ENCODE assay signal across 35 cellular contexts in genomic region chr2:128390256-128390990, GRCh38.
DNase-seq lines count a peak whose midpoint lies in the region; ATAC-seq, FAIRE-seq and TF ChIP-seq lines count a peak whose summit lies in the region.
"Had no signal": no experiment of that assay in that cellular context is flagged by ENCODE, and none has a peak within 500 bp of the region (broad histone marks: within the 10 kb centered on the region; RNA-seq: fewer than 3 reads in every experiment).

No MANE protein-coding gene starts in this region.

- no peak for FAIRE-seq in H1 (lab: Jason Lieb, UNC)
- FAIRE-seq: astrocyte, islet of Langerhans, TTC549 had no signal

- H4K8ac ChIP-seq in H1 (ENCODE audit: extremely low read depth, insufficient read depth, low read length) = no peak overlapping the region

- H3K27me3 ChIP-seq in breast epithelium = no peaks in the 10 kb centered on the region
- H3K27me3 ChIP-seq in H1 (replicated peaks in 1 of 4; ENCODE audit: control insufficient read depth in 3 of 4, extremely low read depth in 1 of 4, insufficient read depth in 3 of 4, low read length in 3 of 4) = no peaks in the 10 kb centered on the region
- H3K27me3 ChIP-seq in vagina = no peaks in the 10 kb centered on the region
- H3K27me3 ChIP-seq: dorsolateral prefrontal cortex, right lobe of liver, uterus had no signal

- H3K79me1 ChIP-seq in H1 (ENCODE audit: low read depth, low read length) = no peaks in the 10 kb centered on the region

- H3K79me2 ChIP-seq in H1 (ENCODE audit: control insufficient read depth in 1 of 2, insufficient read depth in 2 of 2, low read length in 2 of 2) = no peaks in the 10 kb centered on the region

- H3K36me3 ChIP-seq in breast epithelium (no peaks in the 10 kb centered on the region), H1 (ENCODE audit: control insufficient read depth in 2 of 4, insufficient read depth in 4 of 4, low read length in 3 of 4) (no peaks in the 10 kb centered on the region), vagina (no peaks in the 10 kb centered on the region)
- H3K36me3 ChIP-seq: right lobe of liver, uterus had no signal

- H3K27me3 Mint-ChIP-seq in MCF 10A (ENCODE audit: insufficient read depth, unreplicated experiment) = no peaks in the 10 kb centered on the region
- H3K27me3 Mint-ChIP-seq in nephron (ENCODE audit: low read depth) = peaks cover 8% of the 10 kb centered on the region
- H3K27me3 Mint-ChIP-seq: activated naive CD8-positive, alpha-beta T cell; activated T-helper 17 cell treated with anti-CD3 and anti-CD28 coated beads, Interleukin-2, amount 50 U/mL, for 72 hours had no signal

- H3K27ac Mint-ChIP-seq in MCF 10A (ENCODE audit: low read depth, unreplicated experiment) (no peak overlapping the region), nephron (peak overlapping the region in 2 of 3 experiments; percentile 40 to 73)
- H3K27ac Mint-ChIP-seq: activated naive CD8-positive, alpha-beta T cell; activated T-helper 17 cell treated with anti-CD3 and anti-CD28 coated beads, Interleukin-2, amount 50 U/mL, for 72 hours; CD4-positive, alpha-beta memory T cell; T-helper 1 cell treated with Interleukin-12 subunit alpha and Interleukin-12 subunit beta and Interleukin-4 antibody, amounts not matched to agents 30 μg/mL and 1 μg/mL, for 36 hours had no signal

- H3K23me2 ChIP-seq in H1 (ENCODE audit: low read depth, low read length) = no peaks in the 10 kb centered on the region

- peak overlapping the region; percentile 60; the same call in 1 of the 2 replicates for H2BK12ac ChIP-seq in H1 (ENCODE audit: low read depth, low read length)

- H2BK5ac ChIP-seq in H1 (ENCODE audit: low read depth, low read length) = no peak overlapping the region

- TF ChIP-seq POLR2A in breast epithelium (IDR thresholded peaks at IDR 0.05) (no peak), H1 (IDR thresholded peaks at IDR 0.05; ENCODE audit: control extremely low read depth in 1 of 2, low read depth in 2 of 2, low read length in 2 of 2) (no peak), vagina (IDR thresholded peaks at IDR 0.05) (no peak)

- H4K20me1 ChIP-seq in H1 (replicated peaks in 1 of 2; ENCODE audit: control insufficient read depth in 1 of 2, insufficient read depth in 2 of 2, low read length in 2 of 2) = no peaks in the 10 kb centered on the region

- H4K5ac ChIP-seq in H1 (ENCODE audit: insufficient read length, low read depth, low read length) = no peak overlapping the region

- no peak for TF ChIP-seq RAD21 in H1 (IDR thresholded peaks at IDR 0.05 in 1 of 2, conservative IDR thresholded peaks at IDR 0.05 in 1 of 2; ENCODE audit: low read depth in 2 of 2, low read length in 2 of 2)

- H3K14ac ChIP-seq in H1 (ENCODE audit: insufficient read length) = no peak overlapping the region

- no peak overlapping the region for H2AK5ac ChIP-seq in H1 (ENCODE audit: low read depth, low read length)

- no peak overlapping the region for H2BK120ac ChIP-seq in H1 (replicated peaks; ENCODE audit: low read depth, low read length)

- H3K4me1 Mint-ChIP-seq in MCF 10A (ENCODE audit: insufficient read depth, unreplicated experiment) (no peaks in the 10 kb centered on the region), nephron (peaks cover 45% of the 10 kb centered on the region)
- H3K4me1 Mint-ChIP-seq: activated T-helper 17 cell treated with anti-CD3 and anti-CD28 coated beads, Interleukin-2, amount 50 U/mL, for 72 hours; CD4-positive, alpha-beta memory T cell; central memory CD8-positive, alpha-beta T cell had no signal

- H3K4me1 ChIP-seq in breast epithelium = no peaks in the 10 kb centered on the region
- H3K4me1 ChIP-seq in H1 (replicated peaks in 1 of 4; ENCODE audit: control insufficient read depth in 3 of 4, insufficient read depth in 4 of 4, low read length in 3 of 4) = peaks cover 0 to 11% (median 6%) of the 10 kb centered on the region in 4 experiments; a peak in 6 of 7 replicates
- H3K4me1 ChIP-seq in vagina = peaks cover 10% of the 10 kb centered on the region
- H3K4me1 ChIP-seq: right lobe of liver, uterus had no signal

- H3K36me3 Mint-ChIP-seq in MCF 10A (ENCODE audit: insufficient read depth, unreplicated experiment) (no peaks in the 10 kb centered on the region), nephron (ENCODE audit: low read depth) (no peaks in the 10 kb centered on the region)
- H3K36me3 Mint-ChIP-seq: activated naive CD8-positive, alpha-beta T cell; CD4-positive, alpha-beta memory T cell had no signal

- no peak overlapping the region for H3K4me2 ChIP-seq in H1 (ENCODE audit: insufficient read depth in 1 of 2, low read depth in 2 of 2, low read length in 2 of 2)
- H3K4me2 ChIP-seq: KMS-11 had no signal

- POLR2A ChIA-PET in MCF 10A (lab: Yijun Ruan, JAX) = no interaction called here
- POLR2A ChIA-PET in H1 (lab: Charles Lee; ENCODE audit: partially characterized antibody) = interaction anchor here (0.6 to 1.4 kb wide), 2 partner anchors 18 to 811 kb away, joined by 3 read pairs; no protein-coding TSS in a partner anchor

- no peak overlapping the region for H3K9ac ChIP-seq in H1 (replicated peaks in 1 of 4; ENCODE audit: extremely low read depth in 1 of 4, low read depth in 3 of 4, low read length in 3 of 4)
- H3K9ac ChIP-seq: KMS-11 had no signal

- H3K56ac ChIP-seq in H1 (replicated peaks; ENCODE audit: insufficient read length, low read depth, low read length) = no peak overlapping the region

- TF ChIP-seq CTCF in breast epithelium (IDR thresholded peaks at IDR 0.05) = no peak
- TF ChIP-seq CTCF in MCF 10A (IDR thresholded peaks at IDR 0.05; ENCODE audit: unreplicated experiment) = no peak
- no peak for TF ChIP-seq CTCF in H1 (IDR thresholded peaks at IDR 0.05; ENCODE audit: control extremely low read depth in 1 of 3, insufficient read depth in 1 of 3, low read depth in 1 of 3, low read length in 3 of 3)
- no peak for TF ChIP-seq CTCF in nephron (IDR thresholded peaks at IDR 0.05; ENCODE audit: unreplicated experiment in 3 of 3)
- TF ChIP-seq CTCF in vagina (IDR thresholded peaks at IDR 0.05) = no peak

- peak overlapping the region; percentile 75 for H3K18ac ChIP-seq in H1 (ENCODE audit: extremely low read depth, low read length)

- DNase-seq in breast epithelium (ENCODE audit: low spot score in 2 of 2) (no peak), MCF 10A (ENCODE audit: unreplicated experiment) (no peak), H1 (ENCODE audit: low read depth in 1 of 2, low spot score in 2 of 2) (no peak), vagina (ENCODE audit: extremely low spot score in 2 of 2) (no peak), HuH-7 (ENCODE audit: low spot score) (no peak)
- no peak for DNase-seq in effector CD8-positive, alpha-beta T cell (lab: John Stamatoyannopoulos, UW)
- DNase-seq: activated CD4-positive, alpha-beta T cell treated with anti-CD3 and anti-CD28 coated beads, Interleukin-2, amount 50 U/mL, for 48 hours; CD4-positive, alpha-beta memory T cell; DMS 273 treated with DMSO at 0.1 percent for 48 hours; glutamatergic neuron; HCEC 1CT; NCI-H1436 treated with DMSO at 0.1 percent for 48 hours; NCI-H2107; NCI-H446; NCI-H774; RPMI8226; stimulated activated CD4-positive, alpha-beta T cell treated with anti-CD3 and anti-CD28 coated beads, Interleukin-15, amount 100 ng/mL, for 24 hours; stimulated activated naive CD4-positive, alpha-beta T cell had no signal

- no peak for ATAC-seq in GM19395 (IDR thresholded peaks at IDR 0.05; ENCODE audit: unreplicated experiment)
- ATAC-seq: activated CD4-positive, CD25-positive, alpha-beta regulatory T cell treated with anti-CD3 and anti-CD28 coated beads, Interleukin-2, amount 50 U/mL, for 24 hours; activated T-helper 17 cell treated with anti-CD3 and anti-CD28 coated beads, Interleukin-2, amount 50 U/mL, for 72 hours; mucosa of descending colon had no signal

- WGBS in H1 (ENCODE audit: extremely low coverage in 1 of 2, insufficient coverage in 1 of 2, insufficient read length in 1 of 2, insufficient replicate concordance in 2 of 2, low coverage in 1 of 2, low lambda C conversion rate in 2 of 2, missing lambda C conversion rate in 1 of 2), 2 experiments = 93% methylated on average over 16 of the region's 16 CpGs; no CpG with 5 or more reads in 1 of the 2 experiments

- TF ChIP-seq EP300 in H1 (IDR thresholded peaks at IDR 0.05; ENCODE audit: borderline replicate concordance in 1 of 2, low read depth in 2 of 2, low read length in 2 of 2) = no peak

- no peaks in the 10 kb centered on the region for H3K9me3 ChIP-seq in breast epithelium
- H3K9me3 ChIP-seq in H1 (ENCODE audit: insufficient read depth in 2 of 2, low read depth in 1 of 2, low read length in 1 of 2) = no peaks in the 10 kb centered on the region
- no peaks in the 10 kb centered on the region for H3K9me3 ChIP-seq in vagina
- H3K9me3 ChIP-seq: mucosa of descending colon, right lobe of liver, uterus had no signal

- BruUV-seq in MCF 10A (replicated peaks; lab: Mats Ljungman, UMichigan) = no TSS peak

- H3K4me3 ChIP-seq in breast epithelium = no peak overlapping the region
- no peak overlapping the region for H3K4me3 ChIP-seq in H1 (ENCODE audit: extremely low read depth in 1 of 4, insufficient read depth in 2 of 4, low read depth in 3 of 4, low read length in 4 of 4)
- no peak overlapping the region for H3K4me3 ChIP-seq in vagina
- H3K4me3 ChIP-seq: dorsolateral prefrontal cortex, mucosa of descending colon, right lobe of liver, SK-N-MC, uterus had no signal

- H3K4ac ChIP-seq in H1 (replicated peaks; ENCODE audit: insufficient read length, low read depth, low read length) = no peak overlapping the region

- intact Hi-C loops in breast epithelium (cut with DNase I; ENCODE audit: low total_unique reads) = no loop called here
- intact Hi-C loops in MCF 10A (cut with micrococcal nuclease) = no loop called here
- intact Hi-C loops in vagina (cut with DNase I) = no loop called here

- peak overlapping the region; percentile 32; the same call in 1 of the 2 replicates for H2BK15ac ChIP-seq in H1 (ENCODE audit: low read length)

- no peak overlapping the region for H2AFZ ChIP-seq in H1 (ENCODE audit: low read length)

- H3K27ac ChIP-seq in breast epithelium (peak overlapping the region; percentile 25 to 66), H1 (ENCODE audit: low read depth, low read length) (no peak overlapping the region), vagina (peak overlapping the region; percentile 6)
- H3K27ac ChIP-seq: dorsolateral prefrontal cortex, KMS-11, right lobe of liver had no signal

- H3K9me3 Mint-ChIP-seq in MCF 10A (ENCODE audit: unreplicated experiment) (no peaks in the 10 kb centered on the region), nephron (no peaks in the 10 kb centered on the region)
- H3K9me3 Mint-ChIP-seq: activated T-helper 17 cell treated with anti-CD3 and anti-CD28 coated beads, Interleukin-2, amount 50 U/mL, for 72 hours; CD4-positive, alpha-beta memory T cell; central memory CD8-positive, alpha-beta T cell; neural crest cell; T-helper 1 cell treated with Interleukin-12 subunit alpha and Interleukin-12 subunit beta and Interleukin-4 antibody, amounts not matched to agents 30 μg/mL and 1 μg/mL, for 36 hours had no signal

- H3K4me3 Mint-ChIP-seq in MCF 10A (ENCODE audit: unreplicated experiment) (no peak overlapping the region), nephron (no peak overlapping the region)
- H3K4me3 Mint-ChIP-seq: activated naive CD8-positive, alpha-beta T cell; activated T-helper 17 cell treated with anti-CD3 and anti-CD28 coated beads, Interleukin-2, amount 50 U/mL, for 72 hours; CD4-positive, alpha-beta memory T cell; central memory CD8-positive, alpha-beta T cell; neural crest cell; T-helper 1 cell treated with Interleukin-12 subunit alpha and Interleukin-12 subunit beta and Interleukin-4 antibody, amounts not matched to agents 30 μg/mL and 1 μg/mL, for 36 hours had no signal

- no peak overlapping the region for H4K91ac ChIP-seq in H1 (replicated peaks; ENCODE audit: insufficient read length, low read length)

- CTCF ChIA-PET in MCF 10A (lab: Yijun Ruan, JAX) = no interaction called here
- CTCF ChIA-PET in H1 (lab: Charles Lee; ENCODE audit: partially characterized antibody) = interaction anchor here (1.0 to 5.7 kb wide), 2 partner anchors 11 to 26 kb away, joined by 4 to 29 read pairs; no protein-coding TSS in a partner anchor

- H3K23ac ChIP-seq in H1 (ENCODE audit: insufficient read length) = no peak overlapping the region

- H2BK20ac ChIP-seq in H1 (ENCODE audit: low read length) = 0 out of 2 replicates have a peak overlapping the region, but pooled peaks have one; percentile 5
